Comparison of ENCODE assay signal across 8 cellular contexts in genomic region chr1:151908228-151908691, GRCh38. TPM values are rescaled to one million over a fixed set of nuclear protein-coding genes. Genes with fewer than 3 reads are reported as not detected.
DNase-seq lines count a peak whose midpoint lies in the region; ATAC-seq, FAIRE-seq and TF ChIP-seq lines count a peak whose summit lies in the region.

No MANE protein-coding gene starts in this region.

- peaks cover 11% of the 10 kb centered on the region for H3K9me3 Mint-ChIP-seq in stimulated activated naive CD8-positive, alpha-beta T cell treated with anti-CD3 and anti-CD28 coated beads, Interleukin-15, Interleukin-2, amounts not matched to agents 100 ng/mL and 50 ng/mL, for 24 hours

- peak overlapping the region; percentile 84 for H3K27ac Mint-ChIP-seq in stimulated activated naive CD8-positive, alpha-beta T cell treated with anti-CD3 and anti-CD28 coated beads, Interleukin-15, Interleukin-2, amounts not matched to agents 100 ng/mL and 50 ng/mL, for 24 hours

- peaks cover 58% of the 10 kb centered on the region for H3K4me1 Mint-ChIP-seq in stimulated activated naive CD8-positive, alpha-beta T cell treated with anti-CD3 and anti-CD28 coated beads, Interleukin-15, Interleukin-2, amounts not matched to agents 100 ng/mL and 50 ng/mL, for 24 hours (ENCODE audit: low read depth)

- WGBS in esophagus squamous epithelium, 2 donors, result 70 to 75% methylated on average over 10 of the region's 10 CpGs

- no peak for TF ChIP-seq POLR2A in esophagus squamous epithelium (IDR thresholded peaks at IDR 0.05)

- H3K27me3 ChIP-seq in RWPE2 (ENCODE audit: insufficient read depth, poor library complexity, severe bottlenecking), result no peaks in the 10 kb centered on the region
- no peaks in the 10 kb centered on the region for H3K27me3 ChIP-seq in esophagus squamous epithelium

- ATAC-seq in RWPE2 (ENCODE audit: low read depth), result no peak
- no peak for ATAC-seq in GM21717 (IDR thresholded peaks at IDR 0.05; ENCODE audit: unreplicated experiment)
- ATAC-seq in GM21825 (IDR thresholded peaks at IDR 0.05; ENCODE audit: unreplicated experiment), result no peak

- H3K36me3 ChIP-seq in RWPE2 (ENCODE audit: low read depth) (peaks cover 14% of the 10 kb centered on the region), esophagus squamous epithelium (peaks cover 0 to 20% (median 0%) of the 10 kb centered on the region in 3 donors)

- TF ChIP-seq CTCF in RWPE2 (IDR thresholded peaks at IDR 0.05; ENCODE audit: poor library complexity, severe bottlenecking), result peak; percentile 3
- TF ChIP-seq CTCF in esophagus squamous epithelium (IDR thresholded peaks at IDR 0.05), result no peak
- no peak for TF ChIP-seq CTCF in D721Med (IDR thresholded peaks at IDR 0.05; ENCODE audit: insufficient read depth, missing control alignments)

- no peaks in the 10 kb centered on the region for H3K4me1 ChIP-seq in RWPE2 (ENCODE audit: insufficient read depth, poor library complexity, severe bottlenecking)
- peaks cover 3 to 41% (median 4%) of the 10 kb centered on the region in 3 donors for H3K4me1 ChIP-seq in esophagus squamous epithelium

- peaks cover 50% of the 10 kb centered on the region for H3K36me3 Mint-ChIP-seq in stimulated activated naive CD8-positive, alpha-beta T cell treated with anti-CD3 and anti-CD28 coated beads, Interleukin-15, Interleukin-2, amounts not matched to agents 100 ng/mL and 50 ng/mL, for 24 hours (ENCODE audit: low read depth)

- peak overlapping the region; percentile 86 for H3K4me3 Mint-ChIP-seq in stimulated activated naive CD8-positive, alpha-beta T cell treated with anti-CD3 and anti-CD28 coated beads, Interleukin-15, Interleukin-2, amounts not matched to agents 100 ng/mL and 50 ng/mL, for 24 hours

- H3K27me3 Mint-ChIP-seq in stimulated activated naive CD8-positive, alpha-beta T cell treated with anti-CD3 and anti-CD28 coated beads, Interleukin-15, Interleukin-2, amounts not matched to agents 100 ng/mL and 50 ng/mL, for 24 hours, result no peaks in the 10 kb centered on the region

- peak overlapping the region; percentile 53 for H3K27ac ChIP-seq in RWPE2 (ENCODE audit: poor library complexity, severe bottlenecking)
- H3K27ac ChIP-seq in esophagus squamous epithelium, result peak overlapping the region in 1 of 4 donors; percentile 88

- H3K4me3 ChIP-seq in RWPE2 (ENCODE audit: severe bottlenecking), result peak overlapping the region; percentile 64
- H3K4me3 ChIP-seq in esophagus squamous epithelium, result peak overlapping the region in 3 of 4 donors; percentile 56 to 81 (median 66)

- DNase-seq in activated CD4-positive, alpha-beta T cell treated with anti-CD3 and anti-CD28 coated beads for 48 hours, result peak; percentile 43
- no peak for DNase-seq in activated CD4-positive, alpha-beta T cell treated with anti-CD3 and anti-CD28 coated beads for 1 hour
- DNase-seq in RWPE2 (ENCODE audit: low spot score) (no peak), esophagus squamous epithelium (lab: John Stamatoyannopoulos, UW) (no peak), D721Med (ENCODE audit: insufficient read length, low spot score) (no peak)

- no peak for FAIRE-seq in D721Med (lab: Jason Lieb, UNC)

- intact Hi-C loops in esophagus squamous epithelium (cut with DNase I), result no loop called here

- H3K9me3 ChIP-seq in RWPE2 (ENCODE audit: severe bottlenecking) (peaks cover 9% of the 10 kb centered on the region), esophagus squamous epithelium (peaks cover 0 to 10% (median 6%) of the 10 kb centered on the region in 3 donors)

RNA-seq across cellular contexts. Expression of gene THEM4, which starts 1.1 kb away (rescaled TPM):
- total RNA-seq in esophagus squamous epithelium, result 10 to 100 TPM in 3 of 4 donors, 1 to 10 TPM in 1; 3.5 to 14.3 (median 12.3) TPM

RNA-seq across cellular contexts. Expression of gene THEM5, which starts 54.7 kb away (rescaled TPM):
- total RNA-seq in esophagus squamous epithelium, result 1 to 10 TPM in 1 of 4 donors, under 1 TPM in 1, not detected in 2; 0.76 to 1.7 TPM
